In genomic region chr7:151390594-151391357, GRCh38 we compare ENCODE assay signal across 23 cellular contexts. TPM values are rescaled to one million over a fixed set of nuclear protein-coding genes. Genes with fewer than 3 reads are reported as not detected.
A peak's percentile ranks its signal among the peaks of the same experiment; 100 is the strongest.
DNase-seq lines count a peak whose midpoint lies in the region; ATAC-seq, FAIRE-seq and TF ChIP-seq lines count a peak whose summit lies in the region.
"Had no signal": no experiment of that assay in that cellular context is flagged by ENCODE, and none has a peak within 500 bp of the region (broad histone marks: within the 10 kb centered on the region; RNA-seq: fewer than 3 reads in every experiment).

No MANE protein-coding gene starts in this region.

- no peaks in the 10 kb centered on the region for H3K27me3 ChIP-seq in BLaER1
- H3K27me3 ChIP-seq in RWPE2 (ENCODE audit: insufficient read depth, poor library complexity, severe bottlenecking): no peaks in the 10 kb centered on the region
- peaks cover 0 to 51% (median 0%) of the 10 kb centered on the region in 4 donors for H3K27me3 ChIP-seq in esophagus squamous epithelium
- no peaks in the 10 kb centered on the region for H3K27me3 ChIP-seq in brain microvascular endothelial cell (replicated peaks)
- H3K27me3 ChIP-seq: MG63 had no signal

- WGBS in esophagus squamous epithelium, 2 donors: 72 to 73% methylated on average over 16 to 17 of the region's 25 CpGs

- H3K9me3 ChIP-seq in BLaER1: no peaks in the 10 kb centered on the region
- no peaks in the 10 kb centered on the region for H3K9me3 ChIP-seq in HEK293 (ENCODE audit: control insufficient read depth, insufficient read depth, low read depth, low read length)
- H3K9me3 ChIP-seq in RWPE2 (ENCODE audit: severe bottlenecking): no peaks in the 10 kb centered on the region
- no peaks in the 10 kb centered on the region for H3K9me3 ChIP-seq in kidney (ENCODE audit: control insufficient read depth in 1 of 2, low read length in 2 of 2)
- H3K9me3 ChIP-seq in esophagus squamous epithelium: no peaks in the 10 kb centered on the region
- H3K9me3 ChIP-seq: A549, Caco-2, MG63 had no signal

- CTCF ChIA-PET in HEK293 (lab: Yijun Ruan, JAX): no interaction called here

- peak; percentile 41 for DNase-seq in RWPE2 (ENCODE audit: low spot score)
- peak; percentile 59 for DNase-seq in kidney
- DNase-seq in KG1 (lab: John Stamatoyannopoulos, UW): no peak
- DNase-seq in esophagus squamous epithelium (lab: John Stamatoyannopoulos, UW): no peak
- no peak for DNase-seq in brain microvascular endothelial cell
- DNase-seq: Caco-2, DMS53, Karpas-422, MG63, NCI-H1417, NCI-H2029 treated with DMSO at 0.1 percent for 48 hours, NCI-H510A, NCI-H82, SHP77 had no signal

- intact Hi-C loops in kidney (cut with DNase I): no loop called here
- intact Hi-C loops in esophagus squamous epithelium (cut with DNase I): no loop called here

- TF ChIP-seq CTCF in HEK293 (tag by site-specific recombination; IDR thresholded peaks at IDR 0.05) (no peak), RWPE2 (IDR thresholded peaks at IDR 0.05; ENCODE audit: poor library complexity, severe bottlenecking) (no peak), kidney (IDR thresholded peaks at IDR 0.05; ENCODE audit: borderline replicate concordance, extremely low read depth, insufficient read depth) (no peak), esophagus squamous epithelium (IDR thresholded peaks at IDR 0.05) (no peak), brain microvascular endothelial cell (IDR thresholded peaks at IDR 0.05; ENCODE audit: low read depth, low read length, missing control alignments) (no peak)

- no peaks in the 10 kb centered on the region; the same call in 1 of the 2 replicates for H4K20me1 ChIP-seq in BLaER1

- H3K36me3 ChIP-seq in BLaER1: no peaks in the 10 kb centered on the region
- no peaks in the 10 kb centered on the region for H3K36me3 ChIP-seq in HEK293 (ENCODE audit: control insufficient read depth in 2 of 2, insufficient read depth in 1 of 2, low read length in 2 of 2)
- no peaks in the 10 kb centered on the region for H3K36me3 ChIP-seq in RWPE2 (ENCODE audit: low read depth)
- no peaks in the 10 kb centered on the region for H3K36me3 ChIP-seq in kidney (ENCODE audit: control insufficient read depth in 1 of 2, insufficient read depth in 2 of 2, low read length in 2 of 2)
- H3K36me3 ChIP-seq in esophagus squamous epithelium: no peaks in the 10 kb centered on the region
- no peaks in the 10 kb centered on the region for H3K36me3 ChIP-seq in brain microvascular endothelial cell (replicated peaks)
- H3K36me3 ChIP-seq: MG63 had no signal

- H3K4me2 ChIP-seq in BLaER1: peak overlapping the region; percentile 17; the same call in 1 of the 2 replicates
- H3K4me2 ChIP-seq: A549 had no signal

- no peak overlapping the region for H3K27ac ChIP-seq in BLaER1
- H3K27ac ChIP-seq in HEK293 (ENCODE audit: extremely low read depth, low read depth, low read length): no peak overlapping the region
- H3K27ac ChIP-seq in RWPE2 (ENCODE audit: poor library complexity, severe bottlenecking): no peak overlapping the region
- H3K27ac ChIP-seq in kidney (ENCODE audit: low read depth in 2 of 2, low read length in 2 of 2): no peak overlapping the region
- no peak overlapping the region for H3K27ac ChIP-seq in esophagus squamous epithelium
- H3K27ac ChIP-seq in brain microvascular endothelial cell: no peak overlapping the region
- H3K27ac ChIP-seq: A549 had no signal

- in situ Hi-C loops in brain microvascular endothelial cell (cut with HindIII; ENCODE audit: low pct_ligation_motif_present, low sequenced_read_pairs): no loop called here

- H3K4me3 ChIP-seq in BLaER1: no peak overlapping the region
- no peak overlapping the region for H3K4me3 ChIP-seq in HEK293 (ENCODE audit: low read depth, low read length)
- H3K4me3 ChIP-seq in RWPE2 (ENCODE audit: severe bottlenecking): no peak overlapping the region
- H3K4me3 ChIP-seq in kidney (ENCODE audit: low read length in 2 of 2): no peak overlapping the region
- H3K4me3 ChIP-seq in esophagus squamous epithelium: no peak overlapping the region
- H3K4me3 ChIP-seq in brain microvascular endothelial cell (ENCODE audit: low read depth, low read length): no peak overlapping the region
- H3K4me3 ChIP-seq: A549, MG63 had no signal

- TF ChIP-seq POLR2A in esophagus squamous epithelium (IDR thresholded peaks at IDR 0.05): no peak

- POLR2A ChIA-PET in HEK293 (lab: Yijun Ruan, JAX): no interaction called here

- no peak overlapping the region for H3K9ac ChIP-seq in BLaER1
- H3K9ac ChIP-seq in kidney (ENCODE audit: low read length in 2 of 2): no peak overlapping the region

- no peak for FAIRE-seq in kidney (lab: Jason Lieb, UNC)
- FAIRE-seq: A549, GM19239, HepG2 had no signal

- peaks cover 38% of the 10 kb centered on the region for H3K4me1 ChIP-seq in BLaER1
- H3K4me1 ChIP-seq in HEK293 (ENCODE audit: control insufficient read depth, insufficient read depth, low read length): no peaks in the 10 kb centered on the region
- H3K4me1 ChIP-seq in RWPE2 (ENCODE audit: insufficient read depth, poor library complexity, severe bottlenecking): no peaks in the 10 kb centered on the region
- no peaks in the 10 kb centered on the region for H3K4me1 ChIP-seq in kidney (ENCODE audit: control insufficient read depth in 1 of 2, insufficient read depth in 1 of 2, low read depth in 1 of 2, low read length in 2 of 2)
- no peaks in the 10 kb centered on the region for H3K4me1 ChIP-seq in esophagus squamous epithelium

- ATAC-seq in RWPE2 (ENCODE audit: low read depth): no peak
- no peak for ATAC-seq in HG03571 (IDR thresholded peaks at IDR 0.05; ENCODE audit: unreplicated experiment)
- ATAC-seq: A549, HCT116, HepG2, Panc1 had no signal

TF ChIP-seq in HEK293, 187 proteins besides CTCF, POLR2A, EP300 and RAD21:
- TF ChIP-seq FEZF1 (tag by site-specific recombination; IDR thresholded peaks at IDR 0.05) (no peak), ZNF341 (tag by site-specific recombination; IDR thresholded peaks at IDR 0.05; ENCODE audit: low read depth) (peak; percentile 54), MEIS1 (CRISPR knock-in tag; IDR thresholded peaks at IDR 0.05; ENCODE audit: borderline replicate concordance) (no peak), SCRT2 (tag by site-specific recombination; IDR thresholded peaks at IDR 0.05) (peak; percentile 91), SCRT1 (tag by site-specific recombination; IDR thresholded peaks at IDR 0.05; ENCODE audit: borderline replicate concordance) (peak; percentile 70; the same call in 1 of the 2 replicates), ZFP37 (tag by site-specific recombination; IDR thresholded peaks at IDR 0.05) (no peak)

RNA-seq across cellular contexts. Expression of gene WDR86, which starts 19.1 kb away (rescaled TPM):
- total RNA-seq in kidney (5.9 TPM), esophagus squamous epithelium (1 to 10 TPM in 2 of 4 donors, under 1 TPM in 2; 0.53 to 4.6 (median 1.5) TPM)
- polyA plus RNA-seq in kidney (ENCODE audit: insufficient read depth, low read depth, low replicate concordance): 1.8 TPM

RNA-seq across cellular contexts. Expression of gene NUB1, which starts 49.2 kb away (rescaled TPM):
- total RNA-seq in kidney (51.8 TPM), esophagus squamous epithelium (10 to 100 TPM; 16.8 to 46.7 (median 26.1) TPM)
- polyA plus RNA-seq in kidney (ENCODE audit: insufficient read depth, low read depth, low replicate concordance): 32.7 TPM

RNA-seq across cellular contexts. Expression of gene CRYGN, which starts 49.2 kb away (rescaled TPM):
- total RNA-seq in kidney (0.22 TPM), esophagus squamous epithelium (under 1 TPM in 1 of 4 donors, not detected in 3; 0.19 TPM)
- polyA plus RNA-seq in kidney (ENCODE audit: insufficient read depth, low read depth, low replicate concordance): not detected
- total RNA-seq: Caco-2, HepG2 had no signal
- polyA plus RNA-seq: A549, CD14-positive monocyte had no signal

Comparison
In these comparisons a context has a peak if more than half of its experiments do, and no peak if none do; other contexts are left out.
1. DNase-seq: peak in RWPE2 (single experiment) and kidney (single experiment); none in KG1 (single experiment), esophagus squamous epithelium (single experiment) and brain microvascular endothelial cell (single experiment).